ENCODE assay signal across 9 cellular contexts in the genomic region with DNA sequence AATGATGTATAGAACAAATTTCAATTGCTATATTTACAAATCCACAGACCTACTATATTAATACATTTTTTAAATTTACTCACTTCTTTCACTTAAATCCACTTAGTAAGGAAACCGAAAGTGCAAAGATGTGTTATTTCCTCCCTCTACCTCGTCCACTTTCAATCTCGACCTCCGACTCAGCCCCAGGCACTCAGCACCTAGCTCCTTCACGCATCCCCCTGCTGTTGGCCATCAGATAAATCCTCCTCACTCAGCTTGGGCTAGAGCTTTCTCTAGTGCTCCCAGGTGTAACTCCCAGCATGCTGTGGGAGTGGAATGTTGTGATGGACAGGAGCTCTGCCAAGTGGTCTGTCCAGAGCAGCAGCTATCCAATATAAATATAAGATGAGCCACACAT. TPM values are rescaled to one million over a fixed set of nuclear protein-coding genes. Genes with fewer than 3 reads are reported as not detected.
DNase-seq lines count a peak whose midpoint lies in the region; ATAC-seq and TF ChIP-seq lines count a peak whose summit lies in the region.
"Had no signal": no experiment of that assay in that cellular context is flagged by ENCODE, and none has a peak within 500 bp of the region (broad histone marks: within the 10 kb centered on the region; RNA-seq: fewer than 3 reads in every experiment).

No MANE protein-coding gene starts in this region.

- H3K9me3 Mint-ChIP-seq in stimulated activated naive CD8-positive, alpha-beta T cell treated with anti-CD3 and anti-CD28 coated beads, Interleukin-15, amount 100 ng/mL, for 72 hours, result no peaks in the 10 kb centered on the region
- no peaks in the 10 kb centered on the region for H3K9me3 Mint-ChIP-seq in endothelial cell (ENCODE audit: unreplicated experiment)

- H3K4me1 ChIP-seq in KMS-11 (ENCODE audit: low read depth, poor library complexity, severe bottlenecking), result peaks cover 22% of the 10 kb centered on the region
- H3K4me1 ChIP-seq: psoas muscle had no signal

- peak overlapping the region; percentile 56 for H3K4me2 ChIP-seq in KMS-11

- DNase-seq in stimulated activated CD4-positive, alpha-beta T cell treated with anti-CD3 and anti-CD28 coated beads, Interleukin-15, amount 100 ng/mL, for 24 hours, result peak; percentile 8
- DNase-seq in stimulated activated CD4-positive, alpha-beta T cell treated with anti-CD3 and anti-CD28 coated beads, Interleukin-2, amount 100 ng/mL, for 48 hours, result no peak
- DNase-seq in stimulated activated naive CD8-positive, alpha-beta T cell treated with anti-CD3 and anti-CD28 coated beads, Interleukin-15, amount 100 ng/mL, for 72 hours, result no peak
- DNase-seq in activated CD8-positive, alpha-beta memory T cell treated with anti-CD3 and anti-CD28 coated beads, Interleukin-2, amount 50 U/mL, for 48 hours, result no peak
- DNase-seq in endothelial cell (ENCODE audit: low spot score), result no peak
- DNase-seq: psoas muscle had no signal

- H4K20me1 ChIP-seq in KMS-11 (ENCODE audit: insufficient read depth), result no peaks in the 10 kb centered on the region

- H3K27me3 ChIP-seq in KMS-11 (ENCODE audit: insufficient read depth, low read depth), result no peaks in the 10 kb centered on the region

- ATAC-seq in HG02759 (IDR thresholded peaks at IDR 0.05; ENCODE audit: unreplicated experiment), result peak; percentile 89
- peak; percentile 69 for ATAC-seq in stimulated activated naive CD8-positive, alpha-beta T cell treated with anti-CD3 and anti-CD28 coated beads, Interleukin-15, amount 100 ng/mL, for 72 hours
- ATAC-seq in HG03039 (IDR thresholded peaks at IDR 0.05; ENCODE audit: unreplicated experiment), result no peak
- ATAC-seq: psoas muscle had no signal

- no peaks in the 10 kb centered on the region for H3K36me3 ChIP-seq in KMS-11 (ENCODE audit: insufficient read depth)

- H3K4me1 Mint-ChIP-seq in stimulated activated naive CD8-positive, alpha-beta T cell treated with anti-CD3 and anti-CD28 coated beads, Interleukin-15, amount 100 ng/mL, for 72 hours, result no peaks in the 10 kb centered on the region
- H3K4me1 Mint-ChIP-seq in endothelial cell (ENCODE audit: unreplicated experiment), result no peaks in the 10 kb centered on the region

- H3K27me3 Mint-ChIP-seq in stimulated activated naive CD8-positive, alpha-beta T cell treated with anti-CD3 and anti-CD28 coated beads, Interleukin-15, amount 100 ng/mL, for 72 hours, result peaks cover 7% of the 10 kb centered on the region
- peaks cover 1% of the 10 kb centered on the region for H3K27me3 Mint-ChIP-seq in endothelial cell (ENCODE audit: unreplicated experiment)

- no peaks in the 10 kb centered on the region for H3K36me3 Mint-ChIP-seq in endothelial cell (ENCODE audit: low read depth, unreplicated experiment)

- no peak overlapping the region for H3K4me3 Mint-ChIP-seq in stimulated activated naive CD8-positive, alpha-beta T cell treated with anti-CD3 and anti-CD28 coated beads, Interleukin-15, amount 100 ng/mL, for 72 hours
- H3K4me3 Mint-ChIP-seq in endothelial cell (ENCODE audit: unreplicated experiment), result no peak overlapping the region

- H2AFZ ChIP-seq in KMS-11 (ENCODE audit: low read depth), result no peak overlapping the region

- peak overlapping the region in 1 of 2 donors; percentile 47 for H3K27ac Mint-ChIP-seq in stimulated activated naive CD8-positive, alpha-beta T cell treated with anti-CD3 and anti-CD28 coated beads, Interleukin-15, amount 100 ng/mL, for 72 hours
- H3K27ac Mint-ChIP-seq in endothelial cell (ENCODE audit: unreplicated experiment), result no peak overlapping the region

- H3K79me2 ChIP-seq in KMS-11 (ENCODE audit: insufficient read depth, low read depth), result no peaks in the 10 kb centered on the region

- TF ChIP-seq CTCF in KMS-11 (conservative IDR thresholded peaks at IDR 0.05; ENCODE audit: low read depth, low read length), result no peak
- no peak for TF ChIP-seq CTCF in endothelial cell (IDR thresholded peaks at IDR 0.05; ENCODE audit: unreplicated experiment)

- no peak overlapping the region for H3K27ac ChIP-seq in KMS-11
- H3K27ac ChIP-seq: psoas muscle had no signal

- no peak overlapping the region for H3K9ac ChIP-seq in KMS-11

- no peak overlapping the region for H3K4me3 ChIP-seq in KMS-11 (IDR thresholded peaks at IDR 0.05; ENCODE audit: insufficient read depth, low read depth, low read length)
- H3K4me3 ChIP-seq: psoas muscle had no signal

RNA-seq across cellular contexts. Expression of a gene that starts 26.7 kb away (rescaled TPM):
- total RNA-seq in endothelial cell (ENCODE audit: unreplicated experiment), result 1.9 TPM

RNA-seq across cellular contexts. Expression of a gene that starts 45.0 kb away (rescaled TPM):
- total RNA-seq in endothelial cell (ENCODE audit: unreplicated experiment), result 54.6 TPM
